In the genomic region with DNA sequence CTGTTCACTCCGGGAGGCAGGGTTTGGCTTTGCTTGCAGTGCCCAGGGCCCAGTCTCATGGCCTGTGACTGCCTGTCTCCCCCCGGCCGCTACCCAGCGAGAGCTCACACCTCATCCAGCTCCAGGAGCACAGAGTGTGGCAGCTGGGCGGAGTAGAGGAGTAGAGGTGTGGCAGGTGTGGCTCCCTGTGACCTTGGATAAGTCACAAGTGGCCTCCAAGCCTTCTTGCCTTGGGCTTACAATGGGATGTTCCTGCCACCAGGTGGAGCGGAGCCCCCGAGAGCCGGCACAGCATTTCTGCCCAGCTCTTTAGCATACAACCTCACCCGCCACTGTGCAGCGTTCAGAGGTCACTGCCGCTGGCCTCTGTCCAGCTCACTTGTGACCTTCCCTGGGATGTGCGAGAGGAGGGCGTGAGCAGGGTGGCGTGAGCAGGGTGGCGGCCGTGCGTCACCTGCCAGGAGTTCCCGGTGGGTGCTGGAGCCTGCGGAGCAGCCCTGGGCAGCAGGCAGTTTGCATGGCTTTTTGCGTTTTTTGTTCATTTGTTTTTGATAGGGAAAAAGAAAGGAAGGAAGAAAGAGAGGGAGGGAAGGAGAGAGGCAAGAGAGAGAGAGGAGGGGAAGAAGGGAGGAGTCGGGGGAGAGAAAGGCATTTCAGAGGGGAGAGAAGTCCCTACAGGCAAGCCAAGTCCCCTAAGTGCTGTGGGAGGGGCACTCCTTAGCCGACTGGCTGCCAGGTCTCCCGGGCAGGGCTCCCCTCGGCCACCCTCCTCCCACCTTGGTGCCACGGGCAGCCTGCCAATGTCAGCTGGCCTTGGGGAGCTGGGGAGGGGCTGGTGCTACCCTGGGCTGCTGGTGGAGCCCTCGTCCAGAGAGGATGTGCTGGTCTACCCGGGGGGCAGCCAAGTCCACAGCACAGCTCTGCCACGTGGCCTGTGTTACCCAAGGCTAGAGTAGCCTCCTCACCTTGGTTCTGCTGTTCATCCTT, we compare ENCODE assay signal across 1 cellular context.
TF ChIP-seq lines count a peak whose summit lies in the region.

No MANE protein-coding gene starts in this region.

TF ChIP-seq in HepG2, 621 proteins besides CTCF, POLR2A, EP300 and RAD21 (continued from another document and continues in another):
- TF ChIP-seq, protein P1, sequence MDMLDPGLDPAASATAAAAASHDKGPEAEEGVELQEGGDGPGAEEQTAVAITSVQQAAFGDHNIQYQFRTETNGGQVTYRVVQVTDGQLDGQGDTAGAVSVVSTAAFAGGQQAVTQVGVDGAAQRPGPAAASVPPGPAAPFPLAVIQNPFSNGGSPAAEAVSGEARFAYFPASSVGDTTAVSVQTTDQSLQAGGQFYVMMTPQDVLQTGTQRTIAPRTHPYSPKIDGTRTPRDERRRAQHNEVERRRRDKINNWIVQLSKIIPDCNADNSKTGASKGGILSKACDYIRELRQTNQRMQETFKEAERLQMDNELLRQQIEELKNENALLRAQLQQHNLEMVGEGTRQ (IDR thresholded peaks at IDR 0.05; ENCODE audit: low read depth, low read length) = no peak
- TF ChIP-seq, protein P1 (CRISPR knock-in tag; IDR thresholded peaks at IDR 0.05; ENCODE audit: borderline replicate concordance) = peak; percentile 42; the same call in 1 of the 2 replicates
- TF ChIP-seq ASH2L (IDR thresholded peaks at IDR 0.05; ENCODE audit: insufficient read length, low read depth, low read length) (peak; percentile 43), ZNF501 (CRISPR knock-in tag; IDR thresholded peaks at IDR 0.05) (0 out of 2 replicates have a peak, but pooled peaks have one; percentile 23), ZSCAN25 (CRISPR knock-in tag; IDR thresholded peaks at IDR 0.05) (peak; percentile 96), ZNF451 (CRISPR knock-in tag; IDR thresholded peaks at IDR 0.05) (no peak; the same call in 1 of the 2 replicates), ZNF713 (CRISPR knock-in tag; IDR thresholded peaks at IDR 0.05) (no peak), AFF4 (CRISPR knock-in tag; IDR thresholded peaks at IDR 0.05) (0 out of 2 replicates have a peak, but pooled peaks have one; percentile 61), MIXL1 (CRISPR knock-in tag; IDR thresholded peaks at IDR 0.05) (peak; percentile 84), ZNF800 (CRISPR knock-in tag; IDR thresholded peaks at IDR 0.05) (peak; percentile 54; the same call in 1 of the 2 replicates), SNRNP70 (IDR thresholded peaks at IDR 0.05; ENCODE audit: low read depth, low read length) (no peak), ZNF549 (CRISPR knock-in tag; IDR thresholded peaks at IDR 0.05) (no peak), ZNF251 (CRISPR knock-in tag; IDR thresholded peaks at IDR 0.05) (no peak), GLI4 (CRISPR knock-in tag; IDR thresholded peaks at IDR 0.05; ENCODE audit: borderline replicate concordance) (no peak), ATF6 (CRISPR knock-in tag; conservative IDR thresholded peaks at IDR 0.05) (0 out of 2 replicates have a peak, but pooled peaks have one; percentile 65), NR2F2 (IDR thresholded peaks at IDR 0.05; ENCODE audit: borderline replicate concordance, low read depth) (peak; percentile 59), TEAD2 (CRISPR knock-in tag; IDR thresholded peaks at IDR 0.05) (no peak), XRCC5 (optimal IDR thresholded peaks at IDR 0.05; ENCODE audit: low read length) (peak; percentile 47), HHEX (CRISPR knock-in tag; IDR thresholded peaks at IDR 0.05) (no peak), ZSCAN31 (CRISPR knock-in tag; IDR thresholded peaks at IDR 0.05; ENCODE audit: low read depth) (peak; percentile 41; the same call in 1 of the 2 replicates), RFXAP (CRISPR knock-in tag; IDR thresholded peaks at IDR 0.05; ENCODE audit: borderline replicate concordance) (peak; percentile 74), ZNF574 (CRISPR knock-in tag; IDR thresholded peaks at IDR 0.05) (peak; percentile 54; the same call in 1 of the 2 replicates), FOXA1 (IDR thresholded peaks at IDR 0.05) (no peak), FOXA1 (CRISPR knock-in tag; IDR thresholded peaks at IDR 0.05) (no peak; the same call in 1 of the 2 replicates), ZNF136 (CRISPR knock-in tag; IDR thresholded peaks at IDR 0.05; ENCODE audit: low read depth) (no peak), ZKSCAN5 (CRISPR knock-in tag; IDR thresholded peaks at IDR 0.05) (no peak), CHD4 (IDR thresholded peaks at IDR 0.05; ENCODE audit: borderline replicate concordance, low read length) (no peak), SNAI1 (CRISPR knock-in tag; IDR thresholded peaks at IDR 0.05; ENCODE audit: borderline replicate concordance) (no peak; the same call in 1 of the 2 replicates), ZNF644 (CRISPR knock-in tag; IDR thresholded peaks at IDR 0.05; ENCODE audit: low read depth) (no peak), RXRB (CRISPR knock-in tag; IDR thresholded peaks at IDR 0.05; ENCODE audit: borderline replicate concordance) (peak; percentile 82), KLF16 (CRISPR knock-in tag; IDR thresholded peaks at IDR 0.05) (peak in 1 of 2 experiments; percentile 52; a peak in 1 of 4 replicates), MEF2D (CRISPR knock-in tag; IDR thresholded peaks at IDR 0.05) (no peak; the same call in 1 of the 2 replicates)
- TF ChIP-seq, protein P2, sequence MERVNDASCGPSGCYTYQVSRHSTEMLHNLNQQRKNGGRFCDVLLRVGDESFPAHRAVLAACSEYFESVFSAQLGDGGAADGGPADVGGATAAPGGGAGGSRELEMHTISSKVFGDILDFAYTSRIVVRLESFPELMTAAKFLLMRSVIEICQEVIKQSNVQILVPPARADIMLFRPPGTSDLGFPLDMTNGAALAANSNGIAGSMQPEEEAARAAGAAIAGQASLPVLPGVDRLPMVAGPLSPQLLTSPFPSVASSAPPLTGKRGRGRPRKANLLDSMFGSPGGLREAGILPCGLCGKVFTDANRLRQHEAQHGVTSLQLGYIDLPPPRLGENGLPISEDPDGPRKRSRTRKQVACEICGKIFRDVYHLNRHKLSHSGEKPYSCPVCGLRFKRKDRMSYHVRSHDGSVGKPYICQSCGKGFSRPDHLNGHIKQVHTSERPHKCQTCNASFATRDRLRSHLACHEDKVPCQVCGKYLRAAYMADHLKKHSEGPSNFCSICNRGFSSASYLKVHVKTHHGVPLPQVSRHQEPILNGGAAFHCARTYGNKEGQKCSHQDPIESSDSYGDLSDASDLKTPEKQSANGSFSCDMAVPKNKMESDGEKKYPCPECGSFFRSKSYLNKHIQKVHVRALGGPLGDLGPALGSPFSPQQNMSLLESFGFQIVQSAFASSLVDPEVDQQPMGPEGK (CRISPR knock-in tag; IDR thresholded peaks at IDR 0.05) = peak; percentile 68
- TF ChIP-seq, protein P3, sequence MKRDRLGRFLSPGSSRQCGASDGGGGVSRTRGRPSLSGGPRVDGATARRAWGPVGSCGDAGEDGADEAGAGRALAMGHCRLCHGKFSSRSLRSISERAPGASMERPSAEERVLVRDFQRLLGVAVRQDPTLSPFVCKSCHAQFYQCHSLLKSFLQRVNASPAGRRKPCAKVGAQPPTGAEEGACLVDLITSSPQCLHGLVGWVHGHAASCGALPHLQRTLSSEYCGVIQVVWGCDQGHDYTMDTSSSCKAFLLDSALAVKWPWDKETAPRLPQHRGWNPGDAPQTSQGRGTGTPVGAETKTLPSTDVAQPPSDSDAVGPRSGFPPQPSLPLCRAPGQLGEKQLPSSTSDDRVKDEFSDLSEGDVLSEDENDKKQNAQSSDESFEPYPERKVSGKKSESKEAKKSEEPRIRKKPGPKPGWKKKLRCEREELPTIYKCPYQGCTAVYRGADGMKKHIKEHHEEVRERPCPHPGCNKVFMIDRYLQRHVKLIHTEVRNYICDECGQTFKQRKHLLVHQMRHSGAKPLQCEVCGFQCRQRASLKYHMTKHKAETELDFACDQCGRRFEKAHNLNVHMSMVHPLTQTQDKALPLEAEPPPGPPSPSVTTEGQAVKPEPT (CRISPR knock-in tag; IDR thresholded peaks at IDR 0.05; ENCODE audit: low read depth) = no peak
